Comparison of ENCODE assay signal across 9 cellular contexts in genomic region chr1:159197767-159198557, GRCh38. TPM values are rescaled to one million over a fixed set of nuclear protein-coding genes. Genes with fewer than 3 reads are reported as not detected.
DNase-seq lines count a peak whose midpoint lies in the region; ATAC-seq, FAIRE-seq and TF ChIP-seq lines count a peak whose summit lies in the region.
"Had no signal": no experiment of that assay in that cellular context is flagged by ENCODE, and none has a peak within 500 bp of the region (broad histone marks: within the 10 kb centered on the region; RNA-seq: fewer than 3 reads in every experiment).

No MANE protein-coding gene starts in this region.

- no peaks in the 10 kb centered on the region for H3K9me3 ChIP-seq in neural progenitor cell (ENCODE audit: low read depth)

- peak; percentile 82 for ATAC-seq in HG03342 (IDR thresholded peaks at IDR 0.05; ENCODE audit: unreplicated experiment)
- peak; percentile 65 for ATAC-seq in activated CD8-positive, alpha-beta memory T cell treated with anti-CD3 and anti-CD28 coated beads, Interleukin-2, amount 10 ng/mL, durations not matched to agents 7 days and 5 days

- H3K79me2 ChIP-seq in neural progenitor cell (ENCODE audit: low read depth): no peaks in the 10 kb centered on the region

- no peaks in the 10 kb centered on the region for H3F3A ChIP-seq in neural progenitor cell (ENCODE audit: low read depth)

- H3K4me2 ChIP-seq in neural progenitor cell: no peak overlapping the region

- no peak overlapping the region for H3K27ac ChIP-seq in neural progenitor cell

- no peak overlapping the region for H3K27ac Mint-ChIP-seq in activated CD8-positive, alpha-beta memory T cell treated with anti-CD3 and anti-CD28 coated beads, Interleukin-2, amount 10 ng/mL, durations not matched to agents 7 days and 5 days
- peak overlapping the region; percentile 73 for H3K27ac Mint-ChIP-seq in neural progenitor cell

- H3K4me3 ChIP-seq in neural progenitor cell: no peak overlapping the region

- CTCF ChIA-PET in activated CD8-positive, alpha-beta memory T cell treated with anti-CD3 and anti-CD28 coated beads, Interleukin-2, amount 10 ng/mL, durations not matched to agents 7 days and 5 days (lab: Charles Lee): interaction anchor here (0.6 to 2.3 kb wide), 8 partner anchors 10 to 65 kb away, joined by 3 to 17 read pairs (median 4); no protein-coding TSS in a partner anchor

- no peaks in the 10 kb centered on the region for H3K36me3 ChIP-seq in neural progenitor cell

- no peaks in the 10 kb centered on the region for H3K4me1 ChIP-seq in neural progenitor cell

- no peaks in the 10 kb centered on the region for H4K20me1 ChIP-seq in neural progenitor cell (ENCODE audit: low read depth)

- peaks cover 3% of the 10 kb centered on the region for H3K4me1 Mint-ChIP-seq in activated CD8-positive, alpha-beta memory T cell treated with anti-CD3 and anti-CD28 coated beads, Interleukin-2, amount 10 ng/mL, durations not matched to agents 7 days and 5 days
- peaks cover 26% of the 10 kb centered on the region for H3K4me1 Mint-ChIP-seq in neural progenitor cell

- H2AFZ ChIP-seq in neural progenitor cell (replicated peaks): no peak overlapping the region

- no peak overlapping the region for H3K9ac ChIP-seq in neural progenitor cell

- H3K9me3 Mint-ChIP-seq in activated CD8-positive, alpha-beta memory T cell treated with anti-CD3 and anti-CD28 coated beads, Interleukin-2, amount 10 ng/mL, durations not matched to agents 7 days and 5 days (ENCODE audit: low read depth): no peaks in the 10 kb centered on the region
- no peaks in the 10 kb centered on the region for H3K9me3 Mint-ChIP-seq in neural progenitor cell

- DNase-seq in CMK (ENCODE audit: low read depth): peak; percentile 76
- DNase-seq in GM19238 (ENCODE audit: insufficient read length, low spot score): peak; percentile 36
- DNase-seq in NCI-H524 treated with DMSO at 0.1 percent for 48 hours (lab: John Stamatoyannopoulos, UW): peak; percentile 14
- DNase-seq in activated CD8-positive, alpha-beta memory T cell treated with anti-CD3 and anti-CD28 coated beads, Interleukin-2, amount 10 ng/mL, durations not matched to agents 7 days and 5 days: peak; percentile 68
- DNase-seq in fibroblast of gingiva (ENCODE audit: low read depth): peak; percentile 60
- peak; percentile 89 for DNase-seq in neural progenitor cell (ENCODE audit: low spot score)
- DNase-seq in urothelium cell line (ENCODE audit: low spot score): peak; percentile 70

- no peaks in the 10 kb centered on the region for H3K27me3 ChIP-seq in neural progenitor cell

- H3K36me3 Mint-ChIP-seq in activated CD8-positive, alpha-beta memory T cell treated with anti-CD3 and anti-CD28 coated beads, Interleukin-2, amount 10 ng/mL, durations not matched to agents 7 days and 5 days: no peaks in the 10 kb centered on the region
- H3K36me3 Mint-ChIP-seq in neural progenitor cell: peaks cover 2% of the 10 kb centered on the region

- H3K4me3 Mint-ChIP-seq in activated CD8-positive, alpha-beta memory T cell treated with anti-CD3 and anti-CD28 coated beads, Interleukin-2, amount 10 ng/mL, durations not matched to agents 7 days and 5 days: no peak overlapping the region
- no peak overlapping the region for H3K4me3 Mint-ChIP-seq in neural progenitor cell

- TF ChIP-seq CTCF in neural progenitor cell (IDR thresholded peaks at IDR 0.05): peak; percentile 86

- H3K27me3 Mint-ChIP-seq in activated CD8-positive, alpha-beta memory T cell treated with anti-CD3 and anti-CD28 coated beads, Interleukin-2, amount 10 ng/mL, durations not matched to agents 7 days and 5 days: peaks cover 34% of the 10 kb centered on the region
- H3K27me3 Mint-ChIP-seq in neural progenitor cell (ENCODE audit: insufficient read depth, low read depth): peaks cover 1% of the 10 kb centered on the region

- peak; percentile 42 for FAIRE-seq in urothelium cell line (lab: Jason Lieb, UNC)

RNA-seq across cellular contexts. Expression of gene ACKR1, which starts 6.7 kb away (rescaled TPM):
- not detected for total RNA-seq in activated CD8-positive, alpha-beta memory T cell treated with anti-CD3 and anti-CD28 coated beads, Interleukin-2, amount 10 ng/mL, durations not matched to agents 7 days and 5 days
- total RNA-seq in neural progenitor cell (ENCODE audit: low replicate concordance): 0.74 TPM in 1 of 2 replicates, not detected in the other
- total RNA-seq: T-helper 2 cell treated with Interferon-gamma antibody and Interleukin-4, amounts not matched to agents 100 ng/mL and 5 ng/mL, for 36 hours had no signal

RNA-seq across cellular contexts. Expression of gene CADM3, which starts 26.5 kb away (rescaled TPM):
- total RNA-seq in activated CD8-positive, alpha-beta memory T cell treated with anti-CD3 and anti-CD28 coated beads, Interleukin-2, amount 10 ng/mL, durations not matched to agents 7 days and 5 days: not detected
- total RNA-seq in neural progenitor cell (ENCODE audit: low replicate concordance): 6.9 and 15.3 TPM in 2 replicates
- total RNA-seq: T-helper 2 cell treated with Interferon-gamma antibody and Interleukin-4, amounts not matched to agents 100 ng/mL and 5 ng/mL, for 36 hours had no signal

Comparison
In these comparisons a context has a peak if more than half of its experiments do, and no peak if none do; other contexts are left out.
1. DNase-seq: peak in every context shown above with its lines; median percentile 89 in neural progenitor cell; 76 in CMK; 70 in urothelium cell line; 68 in activated CD8-positive, alpha-beta memory T cell treated with anti-CD3 and anti-CD28 coated beads, Interleukin-2, amount 10 ng/mL, durations not matched to agents 7 days and 5 days; 60 in fibroblast of gingiva; 36 in GM19238; 14 in NCI-H524 treated with DMSO at 0.1 percent for 48 hours.